1 cellular context compared by ENCODE assay signal in genomic region chr3:50358355-50358926, GRCh38.
TF ChIP-seq lines count a peak whose summit lies in the region.

No MANE protein-coding gene starts in this region.

TF ChIP-seq in endothelial cell of umbilical vein, 7 proteins besides CTCF, POLR2A, EP300 and RAD21:
- no peak for TF ChIP-seq GATA2 (IDR thresholded peaks at IDR 0.05; ENCODE audit: insufficient read depth, insufficient read length, low read depth, low read length)
- no peak for TF ChIP-seq FOS (IDR thresholded peaks at IDR 0.05; ENCODE audit: borderline replicate concordance, insufficient read depth, low read length)
- TF ChIP-seq EZH2 (IDR thresholded peaks at IDR 0.05; ENCODE audit: borderline replicate concordance, low read depth, low read length, severe bottlenecking): no peak
- TF ChIP-seq JUN (IDR thresholded peaks at IDR 0.05; ENCODE audit: borderline replicate concordance, insufficient read depth, insufficient read length, low read depth): no peak
- TF ChIP-seq MYC (IDR thresholded peaks at IDR 0.05; ENCODE audit: low read depth, low read length): no peak
- no peak for TF ChIP-seq MAX (IDR thresholded peaks at IDR 0.05; ENCODE audit: insufficient read depth, insufficient read length)
- no peak for TF ChIP-seq POLR2AphosphoS5 (IDR thresholded peaks at IDR 0.05; ENCODE audit: insufficient read depth, low read depth, low read length)
